ENCODE assay signal across 29 cellular contexts in genomic region chr13:73035660-73036059, GRCh38.
"Had no signal": no experiment of that assay in that cellular context is flagged by ENCODE, and none has a peak within 500 bp of the region (broad histone marks: within the 10 kb centered on the region; RNA-seq: fewer than 3 reads in every experiment).

No MANE protein-coding gene starts in this region.

- H3K4me3 Mint-ChIP-seq: activated CD4-positive, alpha-beta T cell treated with anti-CD3 and anti-CD28 coated beads, Interleukin-2, amount 10 ng/mL, durations not matched to agents 24 days and 14 days; activated CD8-positive, alpha-beta T cell treated with anti-CD3 and anti-CD28 coated beads for 36 hours; activated naive CD4-positive, alpha-beta T cell treated with anti-CD3 and anti-CD28 coated beads for 36 hours; activated naive CD8-positive, alpha-beta T cell; activated naive CD8-positive, alpha-beta T cell treated with anti-CD3 and anti-CD28 coated beads, Interleukin-2, amount 50 U/mL, for 24 hours; activated T-helper 1 cell treated with anti-CD3 and anti-CD28 coated beads, Interleukin-12 subunit alpha, Interleukin-12 subunit beta, Interleukin-2, Interleukin-4 antibody, amounts not matched to agents 30 ng/mL and 10 ng/mL and 1 ng/mL, durations not matched to agents 14 hours and 24 hours and 36 hours had no signal

- H3K36me3 Mint-ChIP-seq: activated naive CD8-positive, alpha-beta T cell had no signal

- DNase-seq: activated CD4-positive, alpha-beta T cell treated with anti-CD3 and anti-CD28 coated beads, Interleukin-2, amount 10 ng/mL, durations not matched to agents 24 days and 14 days; activated CD4-positive, alpha-beta T cell treated with anti-CD3 and anti-CD28 coated beads, Interleukin-2, amount 50 U/mL, for 4 hours; activated CD8-positive, alpha-beta T cell treated with anti-CD3 and anti-CD28 coated beads for 36 hours; activated gamma-delta T cell treated with Interleukin-2 at 50 U/mL for 16 hours; activated naive CD4-positive, alpha-beta T cell treated with anti-CD3 and anti-CD28 coated beads for 36 hours; activated naive CD8-positive, alpha-beta T cell treated with anti-CD3 and anti-CD28 coated beads, Interleukin-2, amount 50 U/mL, for 24 hours; activated T-cell treated with anti-CD3 and anti-CD28 coated beads, Interleukin-2, amount 50 U/mL, for 1 hour; amniotic stem cell; aorta; brain microvascular endothelial cell; central memory CD4-positive, alpha-beta T cell; NCI-H1105; NCI-H1417 treated with DMSO at 0.1 percent for 48 hours; NCI-H187 treated with DMSO at 0.1 percent for 48 hours; NCI-H2081; NCI-H345; NCI-H526; NCI-H748 treated with DMSO at 0.1 percent for 48 hours; NK-92 treated with Interleukin-12 subunit alpha and Interleukin-12 subunit beta, amount 100 ng/mL, for 24 hours; PC-3; Peyer's patch; RPMI8226; SIG-M5; SW 1271; T-helper 1 cell; T1000 had no signal

- H3K9me3 Mint-ChIP-seq: activated CD4-positive, alpha-beta T cell treated with anti-CD3 and anti-CD28 coated beads, Interleukin-2, amount 10 ng/mL, durations not matched to agents 24 days and 14 days; activated CD8-positive, alpha-beta T cell treated with anti-CD3 and anti-CD28 coated beads for 36 hours; activated naive CD4-positive, alpha-beta T cell treated with anti-CD3 and anti-CD28 coated beads for 36 hours; activated naive CD8-positive, alpha-beta T cell treated with anti-CD3 and anti-CD28 coated beads, Interleukin-2, amount 50 U/mL, for 24 hours; activated T-helper 1 cell treated with anti-CD3 and anti-CD28 coated beads, Interleukin-12 subunit alpha, Interleukin-12 subunit beta, Interleukin-2, Interleukin-4 antibody, amounts not matched to agents 30 ng/mL and 10 ng/mL and 1 ng/mL, durations not matched to agents 14 hours and 24 hours and 36 hours had no signal

- H3K27ac Mint-ChIP-seq: activated CD4-positive, alpha-beta T cell treated with anti-CD3 and anti-CD28 coated beads, Interleukin-2, amount 10 ng/mL, durations not matched to agents 24 days and 14 days; activated CD8-positive, alpha-beta T cell treated with anti-CD3 and anti-CD28 coated beads for 36 hours; activated naive CD4-positive, alpha-beta T cell treated with anti-CD3 and anti-CD28 coated beads for 36 hours; activated naive CD8-positive, alpha-beta T cell; activated naive CD8-positive, alpha-beta T cell treated with anti-CD3 and anti-CD28 coated beads, Interleukin-2, amount 50 U/mL, for 24 hours; activated T-helper 1 cell treated with anti-CD3 and anti-CD28 coated beads, Interleukin-12 subunit alpha, Interleukin-12 subunit beta, Interleukin-2, Interleukin-4 antibody, amounts not matched to agents 30 ng/mL and 10 ng/mL and 1 ng/mL, durations not matched to agents 14 hours and 24 hours and 36 hours had no signal

- H3K27me3 ChIP-seq: brain microvascular endothelial cell, Peyer's patch had no signal

- ATAC-seq: activated CD8-positive, alpha-beta T cell treated with anti-CD3 and anti-CD28 coated beads for 36 hours; activated naive CD8-positive, alpha-beta T cell treated with anti-CD3 and anti-CD28 coated beads, Interleukin-2, amount 50 U/mL, for 24 hours; PC-3 had no signal

- H3K4me2 ChIP-seq: KMS-11 had no signal

- H3K9me3 ChIP-seq: Peyer's patch had no signal

- H3K4me1 ChIP-seq: Peyer's patch had no signal

- H3K36me3 ChIP-seq: brain microvascular endothelial cell, Peyer's patch had no signal

- H3K27ac ChIP-seq: brain microvascular endothelial cell, KMS-11, Peyer's patch had no signal

- H3K9ac ChIP-seq: KMS-11 had no signal

- H3K27me3 Mint-ChIP-seq: activated CD4-positive, alpha-beta T cell treated with anti-CD3 and anti-CD28 coated beads, Interleukin-2, amount 10 ng/mL, durations not matched to agents 24 days and 14 days; activated CD8-positive, alpha-beta T cell treated with anti-CD3 and anti-CD28 coated beads for 36 hours; activated naive CD8-positive, alpha-beta T cell; activated naive CD8-positive, alpha-beta T cell treated with anti-CD3 and anti-CD28 coated beads, Interleukin-2, amount 50 U/mL, for 24 hours had no signal

- H3K4me1 Mint-ChIP-seq: activated CD4-positive, alpha-beta T cell treated with anti-CD3 and anti-CD28 coated beads, Interleukin-2, amount 10 ng/mL, durations not matched to agents 24 days and 14 days; activated naive CD8-positive, alpha-beta T cell treated with anti-CD3 and anti-CD28 coated beads, Interleukin-2, amount 50 U/mL, for 24 hours had no signal

- H3K4me3 ChIP-seq: Peyer's patch had no signal
